15 cellular contexts compared by ENCODE assay signal in the genomic region with DNA sequence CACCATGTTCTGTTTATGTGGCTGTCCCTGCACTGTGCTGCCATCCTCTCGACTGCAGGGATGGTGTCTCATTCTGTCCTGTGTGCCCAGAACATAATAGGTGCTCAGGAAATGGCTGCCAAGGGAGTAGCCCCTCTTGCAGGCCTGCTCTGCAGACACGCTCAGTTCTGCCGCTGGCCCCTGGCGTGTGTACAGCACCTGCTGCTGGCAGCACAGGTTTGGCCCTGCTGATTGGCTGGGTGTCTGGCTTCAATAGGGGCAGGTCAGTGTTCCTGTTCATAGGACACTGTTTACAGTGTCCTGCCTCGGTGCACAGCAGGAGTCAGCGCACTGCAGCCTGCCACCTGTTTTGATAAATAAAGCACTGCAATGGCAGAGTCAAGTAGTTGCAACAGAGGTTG.
DNase-seq lines count a peak whose midpoint lies in the region; ATAC-seq and TF ChIP-seq lines count a peak whose summit lies in the region.
"Had no signal": no experiment of that assay in that cellular context is flagged by ENCODE, and none has a peak within 500 bp of the region (broad histone marks: within the 10 kb centered on the region; RNA-seq: fewer than 3 reads in every experiment).

No MANE protein-coding gene starts in this region.

- WGBS in testis, 2 donors: 92% methylated on average over 6 of the region's 6 CpGs; no CpG with 5 or more reads in 1 of the 2 donors

- DNase-seq in cardiac septum (ENCODE audit: low spot score): peak; percentile 38
- no peak for DNase-seq in left cardiac atrium
- DNase-seq in NCI-H345 treated with DMSO at 0.1 percent for 48 hours (lab: John Stamatoyannopoulos, UW; ENCODE audit: unreplicated experiment): peak; percentile 6
- peak; percentile 84 for DNase-seq in left kidney (ENCODE audit: low read depth, low spot score)
- peak; percentile 5 for DNase-seq in testis
- DNase-seq in WTC11 (ENCODE audit: low spot score): no peak
- DNase-seq in NCI-H524 (lab: John Stamatoyannopoulos, UW): no peak
- DNase-seq: activated CD4-positive, alpha-beta T cell treated with anti-CD3 and anti-CD28 coated beads, Interleukin-2, amount 10 ng/mL, durations not matched to agents 24 days and 14 days; effector CD4-positive, alpha-beta T cell; HCEC 1CT; midbrain; PC-9; T1000 had no signal

- no peaks in the 10 kb centered on the region for H3K9me3 ChIP-seq in testis

- H3K4me1 ChIP-seq in testis: peaks cover 19% of the 10 kb centered on the region

- H3K36me3 ChIP-seq in testis (ENCODE audit: low read depth, missing control alignments): no peaks in the 10 kb centered on the region

- H3K36me3 Mint-ChIP-seq in activated T-helper 17 cell treated with anti-CD3 and anti-CD28 coated beads, Interleukin-2, amount 50 U/mL, for 72 hours (ENCODE audit: low read depth): peaks cover 5% of the 10 kb centered on the region
- H3K36me3 Mint-ChIP-seq in WTC11: no peaks in the 10 kb centered on the region

- POLR2A ChIA-PET in WTC11 (lab: Charles Lee): interaction anchor here (0.7 kb wide), 1 partner anchor 42 kb away, joined by 3 read pairs; no protein-coding TSS in a partner anchor

- intact Hi-C loops in cardiac septum (cut with DNase I) (loop anchor here (5.0 to 10.0 kb wide), 3 partner anchors 92 to 225 kb away; no protein-coding TSS in a partner anchor), left cardiac atrium (cut with DNase I) (loop anchor here in 1 of 2 donors (10.0 kb wide), 1 partner anchor 145 kb away; no protein-coding TSS in a partner anchor), testis (cut with DNase I; ENCODE audit: low total_unique reads) (no loop called here)

- no peak overlapping the region for H3K27ac Mint-ChIP-seq in activated T-helper 17 cell treated with anti-CD3 and anti-CD28 coated beads, Interleukin-2, amount 50 U/mL, for 72 hours
- no peak overlapping the region for H3K27ac Mint-ChIP-seq in WTC11
- H3K27ac Mint-ChIP-seq: activated CD4-positive, alpha-beta T cell treated with anti-CD3 and anti-CD28 coated beads, Interleukin-2, amount 10 ng/mL, durations not matched to agents 24 days and 14 days had no signal

- H3K27me3 ChIP-seq in testis: no peaks in the 10 kb centered on the region

- ATAC-seq in left cardiac atrium (no peak), WTC11 (no peak)
- ATAC-seq in activated T-helper 17 cell treated with anti-CD3 and anti-CD28 coated beads, Interleukin-2, amount 50 U/mL, for 72 hours (replicated peaks): no peak

- CTCF ChIA-PET in WTC11 (lab: Charles Lee): interaction anchor here (0.5 to 4.3 kb wide), 3 partner anchors 38 to 718 kb away, joined by 3 to 60 read pairs (median 52); no protein-coding TSS in a partner anchor

- no peak overlapping the region for H3K4me3 ChIP-seq in testis
- H3K4me3 ChIP-seq: PC-9, SK-N-MC had no signal

- H3K9me3 Mint-ChIP-seq in activated T-helper 17 cell treated with anti-CD3 and anti-CD28 coated beads, Interleukin-2, amount 50 U/mL, for 72 hours: no peaks in the 10 kb centered on the region
- H3K9me3 Mint-ChIP-seq in WTC11: no peaks in the 10 kb centered on the region
- H3K9me3 Mint-ChIP-seq: activated CD4-positive, alpha-beta T cell treated with anti-CD3 and anti-CD28 coated beads, Interleukin-2, amount 10 ng/mL, durations not matched to agents 24 days and 14 days had no signal

- TF ChIP-seq CTCF in testis (IDR thresholded peaks at IDR 0.05): no peak
- TF ChIP-seq CTCF in WTC11 (IDR thresholded peaks at IDR 0.05): no peak

- H3K4me1 Mint-ChIP-seq in activated T-helper 17 cell treated with anti-CD3 and anti-CD28 coated beads, Interleukin-2, amount 50 U/mL, for 72 hours: peaks cover 24% of the 10 kb centered on the region
- no peaks in the 10 kb centered on the region for H3K4me1 Mint-ChIP-seq in WTC11

- H3K4me3 Mint-ChIP-seq in activated T-helper 17 cell treated with anti-CD3 and anti-CD28 coated beads, Interleukin-2, amount 50 U/mL, for 72 hours: no peak overlapping the region
- no peak overlapping the region for H3K4me3 Mint-ChIP-seq in WTC11
- H3K4me3 Mint-ChIP-seq: activated CD4-positive, alpha-beta T cell treated with anti-CD3 and anti-CD28 coated beads, Interleukin-2, amount 10 ng/mL, durations not matched to agents 24 days and 14 days had no signal

- H3K27me3 Mint-ChIP-seq in activated T-helper 17 cell treated with anti-CD3 and anti-CD28 coated beads, Interleukin-2, amount 50 U/mL, for 72 hours: no peaks in the 10 kb centered on the region
- no peaks in the 10 kb centered on the region for H3K27me3 Mint-ChIP-seq in WTC11 (ENCODE audit: low read depth)
- H3K27me3 Mint-ChIP-seq: activated CD4-positive, alpha-beta T cell treated with anti-CD3 and anti-CD28 coated beads, Interleukin-2, amount 10 ng/mL, durations not matched to agents 24 days and 14 days had no signal

- H3K27ac ChIP-seq in testis: no peak overlapping the region
- H3K27ac ChIP-seq: PC-9, SK-N-MC had no signal

- no peak for TF ChIP-seq POLR2A in testis (IDR thresholded peaks at IDR 0.05)

TF ChIP-seq in WTC11, 78 proteins besides CTCF, POLR2A, EP300 and RAD21:
- TF ChIP-seq NFE2L1 (CRISPR knock-in tag; IDR thresholded peaks at IDR 0.05) (no peak), JUN (CRISPR knock-in tag; IDR thresholded peaks at IDR 0.05) (no peak), ZNF138 (CRISPR knock-in tag; conservative IDR thresholded peaks at IDR 0.05) (no peak), SMAD4 (CRISPR knock-in tag; IDR thresholded peaks at IDR 0.05) (no peak), CBFB (CRISPR knock-in tag; IDR thresholded peaks at IDR 0.05; ENCODE audit: low read depth) (no peak)
- TF ChIP-seq, protein P1, sequence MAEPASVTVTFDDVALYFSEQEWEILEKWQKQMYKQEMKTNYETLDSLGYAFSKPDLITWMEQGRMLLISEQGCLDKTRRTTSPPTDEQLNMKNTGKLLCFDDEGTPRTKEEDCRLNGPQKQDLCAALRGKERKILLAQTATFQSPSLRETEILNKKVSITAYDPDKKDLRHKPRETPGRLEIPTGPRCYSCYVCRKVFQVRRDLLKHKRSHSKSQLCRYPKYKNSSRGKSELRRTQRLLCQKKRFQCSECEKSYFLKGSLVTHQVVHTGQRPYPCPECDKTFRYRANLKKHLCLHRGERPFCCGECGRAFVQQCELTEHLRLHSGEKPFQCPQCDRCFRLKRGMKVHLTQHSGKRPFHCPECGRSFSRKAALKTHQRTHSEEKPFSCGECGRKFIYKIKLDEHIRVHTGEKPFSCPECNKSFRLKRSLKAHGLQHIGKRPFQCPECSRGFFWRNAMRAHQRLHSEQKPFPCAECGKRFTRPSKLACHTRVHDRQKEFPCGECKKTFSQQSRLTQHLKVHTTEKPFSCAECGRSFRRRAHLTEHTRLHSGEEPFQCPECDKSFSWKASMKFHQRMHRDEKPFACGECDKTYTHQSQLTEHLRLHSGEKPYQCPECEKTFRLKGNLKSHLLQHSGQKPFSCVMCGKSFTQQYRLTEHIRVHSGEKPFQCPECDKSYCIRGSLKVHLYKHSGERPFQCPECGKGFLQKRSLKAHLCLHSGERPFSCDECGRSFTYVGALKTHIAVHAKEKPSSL (CRISPR knock-in tag; conservative IDR thresholded peaks at IDR 0.05): no peak
- TF ChIP-seq, protein P2, sequence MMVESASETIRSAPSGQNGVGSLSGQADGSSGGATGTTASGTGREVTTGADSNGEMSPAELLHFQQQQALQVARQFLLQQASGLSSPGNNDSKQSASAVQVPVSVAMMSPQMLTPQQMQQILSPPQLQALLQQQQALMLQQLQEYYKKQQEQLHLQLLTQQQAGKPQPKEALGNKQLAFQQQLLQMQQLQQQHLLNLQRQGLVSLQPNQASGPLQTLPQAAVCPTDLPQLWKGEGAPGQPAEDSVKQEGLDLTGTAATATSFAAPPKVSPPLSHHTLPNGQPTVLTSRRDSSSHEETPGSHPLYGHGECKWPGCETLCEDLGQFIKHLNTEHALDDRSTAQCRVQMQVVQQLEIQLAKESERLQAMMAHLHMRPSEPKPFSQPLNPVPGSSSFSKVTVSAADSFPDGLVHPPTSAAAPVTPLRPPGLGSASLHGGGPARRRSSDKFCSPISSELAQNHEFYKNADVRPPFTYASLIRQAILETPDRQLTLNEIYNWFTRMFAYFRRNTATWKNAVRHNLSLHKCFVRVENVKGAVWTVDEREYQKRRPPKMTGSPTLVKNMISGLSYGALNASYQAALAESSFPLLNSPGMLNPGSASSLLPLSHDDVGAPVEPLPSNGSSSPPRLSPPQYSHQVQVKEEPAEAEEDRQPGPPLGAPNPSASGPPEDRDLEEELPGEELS (CRISPR knock-in tag; IDR thresholded peaks at IDR 0.05): no peak
- TF ChIP-seq, protein P3, sequence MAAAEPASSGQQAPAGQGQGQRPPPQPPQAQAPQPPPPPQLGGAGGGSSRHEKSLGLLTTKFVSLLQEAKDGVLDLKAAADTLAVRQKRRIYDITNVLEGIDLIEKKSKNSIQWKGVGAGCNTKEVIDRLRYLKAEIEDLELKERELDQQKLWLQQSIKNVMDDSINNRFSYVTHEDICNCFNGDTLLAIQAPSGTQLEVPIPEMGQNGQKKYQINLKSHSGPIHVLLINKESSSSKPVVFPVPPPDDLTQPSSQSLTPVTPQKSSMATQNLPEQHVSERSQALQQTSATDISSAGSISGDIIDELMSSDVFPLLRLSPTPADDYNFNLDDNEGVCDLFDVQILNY (CRISPR knock-in tag; IDR thresholded peaks at IDR 0.05): no peak
- TF ChIP-seq, protein P4, sequence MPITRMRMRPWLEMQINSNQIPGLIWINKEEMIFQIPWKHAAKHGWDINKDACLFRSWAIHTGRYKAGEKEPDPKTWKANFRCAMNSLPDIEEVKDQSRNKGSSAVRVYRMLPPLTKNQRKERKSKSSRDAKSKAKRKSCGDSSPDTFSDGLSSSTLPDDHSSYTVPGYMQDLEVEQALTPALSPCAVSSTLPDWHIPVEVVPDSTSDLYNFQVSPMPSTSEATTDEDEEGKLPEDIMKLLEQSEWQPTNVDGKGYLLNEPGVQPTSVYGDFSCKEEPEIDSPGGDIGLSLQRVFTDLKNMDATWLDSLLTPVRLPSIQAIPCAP (CRISPR knock-in tag; IDR thresholded peaks at IDR 0.05): no peak

Comparison
In these comparisons a context has a peak if more than half of its experiments do, and no peak if none do; other contexts are left out.
1. DNase-seq: peak in cardiac septum (single experiment), NCI-H345 treated with DMSO at 0.1 percent for 48 hours (single experiment), left kidney (single experiment) and testis (single experiment); none in left cardiac atrium (single experiment), WTC11 (single experiment) and NCI-H524 (0 of 2).